Comparison of ENCODE assay signal across 4 cellular contexts in genomic region chr20:34432662-34433061, GRCh38.
TF ChIP-seq lines count a peak whose summit lies in the region.

No MANE protein-coding gene starts in this region.

TF ChIP-seq in A549, 52 proteins besides CTCF, POLR2A, EP300 and RAD21:
- peak; percentile 62 for TF ChIP-seq MAFK (IDR thresholded peaks at IDR 0.05; ENCODE audit: partially characterized antibody)
TF ChIP-seq in A549: peak in this region for 1; not testable (repeated sequence) for 51.

TF ChIP-seq in IMR-90, 13 proteins besides CTCF, POLR2A, EP300 and RAD21:
- peak; percentile 50; the same call in 1 of the 2 replicates for TF ChIP-seq MAFK (IDR thresholded peaks at IDR 0.05; ENCODE audit: low read depth, low read length)

TF ChIP-seq in K562, 482 proteins besides CTCF, POLR2A, EP300 and RAD21:
- TF ChIP-seq C11orf30 (IDR thresholded peaks at IDR 0.05; ENCODE audit: low read depth) (peak; percentile 76), MAFG (tag; conservative IDR thresholded peaks at IDR 0.05) (0 out of 2 replicates have a peak, but pooled peaks have one; percentile 44), ZNF316 (IDR thresholded peaks at IDR 0.05) (peak; percentile 80), MAFF (IDR thresholded peaks at IDR 0.05; ENCODE audit: low read length) (0 out of 2 replicates have a peak, but pooled peaks have one; percentile 4), MAFK (IDR thresholded peaks at IDR 0.05; ENCODE audit: low read length) (peak; percentile 42; the same call in 1 of the 2 replicates)
TF ChIP-seq in K562: peak in this region for 5; not testable (repeated sequence) for 477.

TF ChIP-seq in HepG2, 621 proteins besides CTCF, POLR2A, EP300 and RAD21:
- TF ChIP-seq MAFK (conservative IDR thresholded peaks at IDR 0.05 in 1 of 2, IDR thresholded peaks at IDR 0.05 in 1 of 2; ENCODE audit: low read length in 2 of 2) (peak; percentile 85 to 91), MAFF (IDR thresholded peaks at IDR 0.05; ENCODE audit: low read depth, low read length) (peak; percentile 78)
TF ChIP-seq in HepG2: peak in this region for 2; not testable (repeated sequence) for 619.
